Comparison of ENCODE assay signal across 24 cellular contexts in the genomic region with DNA sequence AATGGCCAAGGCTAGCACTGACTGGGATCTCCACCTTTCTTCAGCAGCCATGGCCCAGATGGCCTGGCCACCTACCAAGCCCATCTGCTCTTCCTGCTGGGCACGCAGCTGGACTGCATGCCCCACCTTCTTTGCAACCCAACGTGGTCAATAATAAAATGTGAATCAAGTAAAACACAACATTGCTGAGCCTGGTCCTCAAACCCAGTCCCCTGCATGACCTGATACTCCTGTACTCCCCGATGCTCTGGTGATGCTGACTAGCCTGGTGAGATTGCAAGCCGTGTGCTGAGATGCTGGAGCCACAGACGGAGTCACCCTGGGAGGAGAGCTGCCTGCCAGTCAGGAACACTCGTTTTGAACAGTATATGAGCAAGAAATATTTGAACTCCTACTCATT. TPM values are rescaled to one million over a fixed set of nuclear protein-coding genes. Genes with fewer than 3 reads are reported as not detected.
"Had no signal": no experiment of that assay in that cellular context is flagged by ENCODE, and none has a peak within 500 bp of the region (broad histone marks: within the 10 kb centered on the region; RNA-seq: fewer than 3 reads in every experiment).

No MANE protein-coding gene starts in this region.

- H3K27ac ChIP-seq: coronary artery, heart left ventricle, neural progenitor cell, parathyroid adenoma, prostate gland, right lobe of liver, testis, transverse colon had no signal

- H3K4me3 ChIP-seq: coronary artery, heart left ventricle, neural progenitor cell, prostate gland, right lobe of liver, testis, transverse colon had no signal

- H3K27me3 ChIP-seq: heart left ventricle, neural progenitor cell, right lobe of liver, testis, transverse colon had no signal

- FAIRE-seq: frontal cortex had no signal

- H3K27ac Mint-ChIP-seq: natural killer cell treated with Interleukin-12 subunit alpha and Interleukin-12 subunit beta and Interleukin-15 and Interleukin-18, amount 100 ng/mL, for 72 hours; neural progenitor cell; stimulated activated naive B cell treated with anti-CD40 and anti-IgM and Interleukin-4, amounts not matched to agents 10 μg/mL and 1 μg/mL and 100 μg/mL, for 72 hours; stimulated activated naive CD8-positive, alpha-beta T cell treated with anti-CD3 and anti-CD28 coated beads, Interleukin-15, amount 100 ng/mL, for 72 hours had no signal

- DNase-seq: cerebellar nuclear complex; effector CD4-positive, alpha-beta T cell; heart left ventricle; hypothalamus; islet precursor cell; midbrain; nucleus accumbens; right lobe of liver; stimulated activated CD4-positive, alpha-beta T cell treated with anti-CD3 and anti-CD28 coated beads, Interleukin-2, amount 100 ng/mL, for 24 hours; stimulated activated CD4-positive, alpha-beta T cell treated with anti-CD3 and anti-CD28 coated beads, Interleukin-4, amount 100 ng/mL, for 4 hours; stimulated activated naive B cell treated with anti-CD40 and anti-IgM and Interleukin-4, amounts not matched to agents 10 μg/mL and 1 μg/mL and 100 μg/mL, for 72 hours; stimulated activated naive CD8-positive, alpha-beta T cell treated with anti-CD3 and anti-CD28 coated beads, Interleukin-15, amount 100 ng/mL, for 72 hours; testis; transverse colon had no signal

- H3K4me3 Mint-ChIP-seq: natural killer cell treated with Interleukin-12 subunit alpha and Interleukin-12 subunit beta and Interleukin-15 and Interleukin-18, amount 100 ng/mL, for 72 hours; neural progenitor cell; stimulated activated naive B cell treated with anti-CD40 and anti-IgM and Interleukin-4, amounts not matched to agents 10 μg/mL and 1 μg/mL and 100 μg/mL, for 72 hours; stimulated activated naive CD8-positive, alpha-beta T cell treated with anti-CD3 and anti-CD28 coated beads, Interleukin-15, amount 100 ng/mL, for 72 hours had no signal

- H3K9me3 ChIP-seq: prostate gland, right lobe of liver, testis, transverse colon had no signal

- ATAC-seq: heart left ventricle; left lobe of liver; natural killer cell treated with Interleukin-12 subunit alpha and Interleukin-12 subunit beta and Interleukin-15 and Interleukin-18, amount 100 ng/mL, for 72 hours; right lobe of liver; stimulated activated naive B cell treated with anti-CD40 and anti-IgM and Interleukin-4, amounts not matched to agents 10 μg/mL and 1 μg/mL and 100 μg/mL, for 72 hours; stimulated activated naive CD8-positive, alpha-beta T cell treated with anti-CD3 and anti-CD28 coated beads, Interleukin-15, amount 100 ng/mL, for 72 hours had no signal

- H3K36me3 Mint-ChIP-seq: neural progenitor cell had no signal

- H3K4me1 ChIP-seq: parathyroid adenoma, prostate gland, right lobe of liver, testis had no signal

- H3K36me3 ChIP-seq: heart left ventricle, neural progenitor cell, prostate gland, right lobe of liver, transverse colon had no signal

- H3K4me1 Mint-ChIP-seq: neural progenitor cell had no signal

- H3K27me3 Mint-ChIP-seq: natural killer cell treated with Interleukin-12 subunit alpha and Interleukin-12 subunit beta and Interleukin-15 and Interleukin-18, amount 100 ng/mL, for 72 hours; stimulated activated naive CD8-positive, alpha-beta T cell treated with anti-CD3 and anti-CD28 coated beads, Interleukin-15, amount 100 ng/mL, for 72 hours had no signal

RNA-seq across cellular contexts. Expression of a gene that starts 34.0 kb away (rescaled TPM):
- total RNA-seq: fibroblast of lung, glomerular endothelial cell, renal cortical epithelial cell had no signal
